In the genomic region with DNA sequence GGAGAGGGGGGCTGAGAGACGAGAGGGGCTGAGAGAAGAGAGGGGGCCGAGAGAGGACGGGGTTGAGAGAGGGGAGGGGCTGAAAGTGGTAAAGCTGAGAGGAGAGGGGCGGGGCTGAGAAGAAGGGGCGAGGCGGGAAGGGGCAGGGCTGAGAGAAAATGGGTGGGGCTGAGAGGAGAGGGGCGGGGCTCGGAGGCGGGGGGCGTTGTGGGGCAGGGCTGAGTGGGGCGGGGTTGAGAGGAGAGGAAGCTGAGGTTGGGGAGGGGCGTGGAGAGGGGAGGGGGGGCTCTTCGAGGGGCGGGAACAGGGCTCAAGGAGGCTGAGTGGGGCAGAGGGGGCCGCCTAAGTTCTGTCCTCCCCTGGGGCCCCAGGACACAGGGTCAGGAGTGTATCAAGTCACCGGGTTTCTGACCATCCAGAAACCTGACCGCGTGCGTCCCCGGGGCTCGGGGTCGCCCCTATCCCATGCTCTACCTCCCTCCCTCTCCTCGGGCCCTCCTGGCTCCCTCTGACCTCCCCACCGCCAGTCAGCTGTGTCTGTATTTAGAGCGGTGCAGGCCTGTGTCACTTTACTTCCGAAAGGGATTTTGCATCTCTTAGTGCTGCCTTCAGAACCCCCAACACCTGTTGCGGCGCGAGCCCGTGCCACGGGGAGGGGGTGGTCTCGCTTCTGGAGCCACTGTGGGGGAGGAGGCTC, we compare ENCODE assay signal across 9 cellular contexts. TPM values are rescaled to one million over a fixed set of nuclear protein-coding genes. Genes with fewer than 3 reads are reported as not detected.
DNase-seq lines count a peak whose midpoint lies in the region; ATAC-seq and TF ChIP-seq lines count a peak whose summit lies in the region.
"Had no signal": no experiment of that assay in that cellular context is flagged by ENCODE, and none has a peak within 500 bp of the region (broad histone marks: within the 10 kb centered on the region; RNA-seq: fewer than 3 reads in every experiment).

No MANE protein-coding gene starts in this region.

- H3K9me3 ChIP-seq in MM.1S (replicated peaks; ENCODE audit: insufficient read depth, low read length) (no peaks in the 10 kb centered on the region), endodermal cell (ENCODE audit: control insufficient read depth, low read length) (no peaks in the 10 kb centered on the region)

- H3K27ac ChIP-seq in MM.1S (ENCODE audit: low read length) (no peak overlapping the region), endodermal cell (ENCODE audit: low read depth, low read length) (peak overlapping the region; percentile 53)

- no peaks in the 10 kb centered on the region for H3F3A ChIP-seq in MM.1S (ENCODE audit: insufficient read depth, low read length)

- no peaks in the 10 kb centered on the region for H3K36me3 Mint-ChIP-seq in endodermal cell (ENCODE audit: low read depth)

- H2AFZ ChIP-seq in MM.1S (ENCODE audit: low read length), result peak overlapping the region; percentile 85

- H3K27me3 ChIP-seq in MM.1S (replicated peaks; ENCODE audit: insufficient read depth, low read length) (peaks cover 87% of the 10 kb centered on the region), endodermal cell (ENCODE audit: control insufficient read depth, insufficient read depth, low read length, poor library complexity, severe bottlenecking) (peaks cover 38% of the 10 kb centered on the region)

- H3K27ac Mint-ChIP-seq in endodermal cell, result no peak overlapping the region

- H3K9me2 ChIP-seq in MM.1S (replicated peaks; ENCODE audit: insufficient read depth, low read length), result no peaks in the 10 kb centered on the region

- H3K4me3 ChIP-seq in MM.1S (ENCODE audit: low read length), result peak overlapping the region; percentile 51
- no peak overlapping the region for H3K4me3 ChIP-seq in endodermal cell (ENCODE audit: low read length)
- H3K4me3 ChIP-seq in retinal pigment epithelial cell (ENCODE audit: low read length), result peak overlapping the region; percentile 19

- no peaks in the 10 kb centered on the region for H3K4me1 Mint-ChIP-seq in endodermal cell

- H3K4me2 ChIP-seq in MM.1S (ENCODE audit: low read depth, low read length), result peak overlapping the region; percentile 96

- H3K36me3 ChIP-seq in MM.1S (replicated peaks; ENCODE audit: insufficient read depth, low read length) (no peaks in the 10 kb centered on the region), endodermal cell (ENCODE audit: control insufficient read depth, insufficient read depth, low read length) (no peaks in the 10 kb centered on the region)

- no peaks in the 10 kb centered on the region for H3K79me2 ChIP-seq in MM.1S (ENCODE audit: low read length)

- H3K9ac ChIP-seq in MM.1S (ENCODE audit: low read length) (no peak overlapping the region), endodermal cell (ENCODE audit: extremely low read depth, low read length, poor library complexity, severe bottlenecking) (no peak overlapping the region)

- no peaks in the 10 kb centered on the region for H3K9me3 Mint-ChIP-seq in endodermal cell

- DNase-seq in ELF-1 (ENCODE audit: low read depth, low spot score) (peak; percentile 52), MM.1S (peak; percentile 39), endodermal cell (peak; percentile 94), retinal pigment epithelial cell (ENCODE audit: low read depth) (no peak), kidney glomerular epithelial cell (lab: John Stamatoyannopoulos, UW) (no peak)
- DNase-seq in activated CD4-positive, alpha-beta T cell treated with anti-CD3 and anti-CD28 coated beads for 1 hour, result peak; percentile 19

- H4K20me1 ChIP-seq in MM.1S (ENCODE audit: insufficient read depth, low read length), result no peaks in the 10 kb centered on the region

- no peaks in the 10 kb centered on the region; the same call in 1 of the 2 replicates for H3K4me1 ChIP-seq in MM.1S (ENCODE audit: low read length)
- H3K4me1 ChIP-seq in endodermal cell (ENCODE audit: control insufficient read depth, insufficient read depth, low read length), result no peaks in the 10 kb centered on the region

- H3K4me3 Mint-ChIP-seq in endodermal cell, result peak overlapping the region; percentile 48

- TF ChIP-seq CTCF in MM.1S (IDR thresholded peaks at IDR 0.05; ENCODE audit: low read length), result no peak
- no peak for TF ChIP-seq CTCF in endodermal cell (conservative IDR thresholded peaks at IDR 0.05)
- no peak for TF ChIP-seq CTCF in retinal pigment epithelial cell (conservative IDR thresholded peaks at IDR 0.05; ENCODE audit: low read depth, low read length)

- no peak for ATAC-seq in HG03460 (IDR thresholded peaks at IDR 0.05; ENCODE audit: unreplicated experiment)
- no peak for ATAC-seq in GM18870 (IDR thresholded peaks at IDR 0.05; ENCODE audit: unreplicated experiment)

- H3K27me3 Mint-ChIP-seq in endodermal cell (ENCODE audit: insufficient read depth), result peaks cover 49% of the 10 kb centered on the region

- WGBS in endodermal cell (ENCODE audit: insufficient coverage in 1 of 2, insufficient read length in 1 of 2), 2 experiments, result 0 to 5% methylated on average over 6 to 29 of the region's 32 CpGs

RNA-seq across cellular contexts. Expression of a gene that starts 38.6 kb away (rescaled TPM):
- total RNA-seq in endodermal cell, result 10 to 100 TPM; 28.9 to 67.8 TPM
- 26.9 TPM for polyA plus RNA-seq in endodermal cell (2013, experiment 1 of 2)
- polyA plus RNA-seq in endodermal cell (2013, experiment 2 of 2), result 24.3 TPM

RNA-seq across cellular contexts. Expression of a gene that starts 41.2 kb away (rescaled TPM):
- total RNA-seq in endodermal cell, result 10 to 100 TPM; 18.1 to 25.5 TPM
- polyA plus RNA-seq in endodermal cell (2013, experiment 1 of 2), result 12.1 TPM
- polyA plus RNA-seq in endodermal cell (2013, experiment 2 of 2), result 12.3 TPM

RNA-seq across cellular contexts. Expression of a gene that starts 58.3 kb away (rescaled TPM):
- 1 to 10 TPM in 1 of 2 donors, under 1 TPM in 1; 0.86 to 1.4 TPM for total RNA-seq in endodermal cell
- 0.21 TPM for polyA plus RNA-seq in endodermal cell (2013, experiment 1 of 2)
- 0.75 TPM for polyA plus RNA-seq in endodermal cell (2013, experiment 2 of 2)
- polyA plus RNA-seq: neural cell had no signal

Comparison
In these comparisons a context has a peak if more than half of its experiments do, and no peak if none do; other contexts are left out.
1. DNase-seq: peak in ELF-1 (single experiment), MM.1S (single experiment), activated CD4-positive, alpha-beta T cell treated with anti-CD3 and anti-CD28 coated beads for 1 hour (single experiment) and endodermal cell (single experiment); none in retinal pigment epithelial cell (single experiment) and kidney glomerular epithelial cell (single experiment).